ENCODE assay signal across 27 cellular contexts in the genomic region with DNA sequence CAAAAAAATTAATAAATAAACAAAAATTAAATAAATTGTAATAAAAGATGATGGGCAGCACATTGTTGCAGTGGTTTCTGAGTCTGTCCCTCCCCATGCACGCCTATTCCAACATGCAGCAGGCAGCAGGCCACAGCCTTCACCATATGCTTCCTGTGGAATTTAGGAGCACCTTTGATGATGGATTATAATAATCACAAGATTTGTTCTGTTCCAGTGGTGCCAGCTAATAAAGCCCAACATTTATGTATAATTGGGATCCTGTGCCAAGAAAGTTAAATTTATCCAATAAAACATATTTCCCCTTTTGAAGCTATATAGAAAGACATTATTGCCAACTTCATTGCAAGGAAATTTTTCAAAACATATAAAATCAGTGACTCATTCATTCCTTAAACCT.
"Had no signal": no experiment of that assay in that cellular context is flagged by ENCODE, and none has a peak within 500 bp of the region (broad histone marks: within the 10 kb centered on the region; RNA-seq: fewer than 3 reads in every experiment).

No MANE protein-coding gene starts in this region.

- DNase-seq: stimulated activated CD4-positive, alpha-beta T cell treated with anti-CD3 and anti-CD28 coated beads, Interleukin-2, amount 100 ng/mL, for 48 hours; stimulated activated CD4-positive, alpha-beta T cell treated with anti-CD3 and anti-CD28 coated beads, Interleukin-4, amount 100 ng/mL, for 1 hour; stimulated activated CD4-positive, alpha-beta T cell treated with anti-CD3 and anti-CD28 coated beads, Interleukin-4, amount 100 ng/mL, for 24 hours; stimulated activated CD4-positive, alpha-beta T cell treated with anti-CD3 and anti-CD28 coated beads, Interleukin-4, amount 100 ng/mL, for 4 hours; stimulated activated CD8-positive, alpha-beta memory T cell treated with anti-CD3 and anti-CD28 coated beads, Interleukin-4, amount 100 ng/mL, for 48 hours; stimulated activated naive B cell treated with anti-CD40 and anti-IgM and Interleukin-4, amounts not matched to agents 10 μg/mL and 1 μg/mL and 100 μg/mL, for 72 hours; stimulated activated naive CD4-positive, alpha-beta T cell; stimulated activated naive CD8-positive, alpha-beta T cell treated with anti-CD3 and anti-CD28 coated beads, Interleukin-15, amount 100 ng/mL, for 72 hours; stimulated activated naive CD8-positive, alpha-beta T cell treated with anti-CD3 and anti-CD28 coated beads, Interleukin-15, Interleukin-2, amounts not matched to agents 100 U/mL and 50 U/mL, for 24 hours; stomach; substantia nigra; testis; thyroid gland; tibial artery; transverse colon; trophoblast cell; upper lobe of left lung; upper lobe of right lung; uterus had no signal

- H3K36me3 Mint-ChIP-seq: stimulated activated effector memory CD8-positive, alpha-beta T cell treated with anti-CD3 and anti-CD28 coated beads, Interleukin-12 subunit alpha, Interleukin-12 subunit beta, amount 100 ng/mL, for 72 hours; stimulated activated memory B cell treated with anti-CD40 and anti-IgM and Interleukin-4, amounts not matched to agents 10 μg/mL and 1 μg/mL and 100 μg/mL, for 72 hours; stimulated activated naive B cell treated with anti-CD40 and anti-IgM and Interleukin-4, amounts not matched to agents 10 μg/mL and 1 μg/mL and 100 μg/mL, for 72 hours; type B pancreatic cell had no signal

- H3K27me3 Mint-ChIP-seq: stimulated activated memory B cell treated with anti-CD40 and anti-IgM and Interleukin-4, amounts not matched to agents 10 μg/mL and 1 μg/mL and 100 μg/mL, for 72 hours; stimulated activated naive B cell treated with anti-CD40 and anti-IgM and Interleukin-4, amounts not matched to agents 10 μg/mL and 1 μg/mL and 100 μg/mL, for 72 hours; stimulated activated naive CD8-positive, alpha-beta T cell treated with anti-CD3 and anti-CD28 coated beads, Interleukin-15, amount 100 ng/mL, for 72 hours; stimulated activated naive CD8-positive, alpha-beta T cell treated with anti-CD3 and anti-CD28 coated beads, Interleukin-15, Interleukin-2, amounts not matched to agents 100 ng/mL and 50 ng/mL, for 24 hours had no signal

- H3K9me3 ChIP-seq: suprapubic skin, testis, thoracic aorta, thyroid gland, tibial artery, transverse colon, upper lobe of left lung, upper lobe of right lung, uterus, vagina had no signal

- H3K4me3 ChIP-seq: stomach, suprapubic skin, testis, thoracic aorta, thyroid gland, tibial artery, tibial nerve, transverse colon, upper lobe of left lung, upper lobe of right lung, uterus, vagina had no signal

- H3K4me3 Mint-ChIP-seq: stimulated activated effector memory CD8-positive, alpha-beta T cell treated with anti-CD3 and anti-CD28 coated beads, Interleukin-12 subunit alpha, Interleukin-12 subunit beta, amount 100 ng/mL, for 72 hours; stimulated activated memory B cell treated with anti-CD40 and anti-IgM and Interleukin-4, amounts not matched to agents 10 μg/mL and 1 μg/mL and 100 μg/mL, for 72 hours; stimulated activated naive B cell treated with anti-CD40 and anti-IgM and Interleukin-4, amounts not matched to agents 10 μg/mL and 1 μg/mL and 100 μg/mL, for 72 hours; stimulated activated naive CD8-positive, alpha-beta T cell treated with anti-CD3 and anti-CD28 coated beads, Interleukin-15, amount 100 ng/mL, for 72 hours; stimulated activated naive CD8-positive, alpha-beta T cell treated with anti-CD3 and anti-CD28 coated beads, Interleukin-15, Interleukin-2, amounts not matched to agents 100 ng/mL and 50 ng/mL, for 24 hours; type B pancreatic cell had no signal

- H3K4me1 Mint-ChIP-seq: stimulated activated effector memory CD8-positive, alpha-beta T cell treated with anti-CD3 and anti-CD28 coated beads, Interleukin-12 subunit alpha, Interleukin-12 subunit beta, amount 100 ng/mL, for 72 hours; stimulated activated memory B cell treated with anti-CD40 and anti-IgM and Interleukin-4, amounts not matched to agents 10 μg/mL and 1 μg/mL and 100 μg/mL, for 72 hours; stimulated activated naive B cell treated with anti-CD40 and anti-IgM and Interleukin-4, amounts not matched to agents 10 μg/mL and 1 μg/mL and 100 μg/mL, for 72 hours; stimulated activated naive CD8-positive, alpha-beta T cell treated with anti-CD3 and anti-CD28 coated beads, Interleukin-15, amount 100 ng/mL, for 72 hours had no signal

- H3K27ac Mint-ChIP-seq: stimulated activated effector memory CD8-positive, alpha-beta T cell treated with anti-CD3 and anti-CD28 coated beads, Interleukin-12 subunit alpha, Interleukin-12 subunit beta, amount 100 ng/mL, for 72 hours; stimulated activated memory B cell treated with anti-CD40 and anti-IgM and Interleukin-4, amounts not matched to agents 10 μg/mL and 1 μg/mL and 100 μg/mL, for 72 hours; stimulated activated naive B cell treated with anti-CD40 and anti-IgM and Interleukin-4, amounts not matched to agents 10 μg/mL and 1 μg/mL and 100 μg/mL, for 72 hours; stimulated activated naive CD8-positive, alpha-beta T cell treated with anti-CD3 and anti-CD28 coated beads, Interleukin-15, amount 100 ng/mL, for 72 hours; stimulated activated naive CD8-positive, alpha-beta T cell treated with anti-CD3 and anti-CD28 coated beads, Interleukin-15, Interleukin-2, amounts not matched to agents 100 ng/mL and 50 ng/mL, for 24 hours; type B pancreatic cell had no signal

- H3K27me3 ChIP-seq: stomach, suprapubic skin, testis, thyroid gland, tibial artery, tibial nerve, transverse colon, upper lobe of left lung, upper lobe of right lung, uterus, vagina had no signal

- H3K9me3 Mint-ChIP-seq: stimulated activated effector memory CD8-positive, alpha-beta T cell treated with anti-CD3 and anti-CD28 coated beads, Interleukin-12 subunit alpha, Interleukin-12 subunit beta, amount 100 ng/mL, for 72 hours; stimulated activated memory B cell treated with anti-CD40 and anti-IgM and Interleukin-4, amounts not matched to agents 10 μg/mL and 1 μg/mL and 100 μg/mL, for 72 hours; stimulated activated naive CD8-positive, alpha-beta T cell treated with anti-CD3 and anti-CD28 coated beads, Interleukin-15, amount 100 ng/mL, for 72 hours; stimulated activated naive CD8-positive, alpha-beta T cell treated with anti-CD3 and anti-CD28 coated beads, Interleukin-15, Interleukin-2, amounts not matched to agents 100 ng/mL and 50 ng/mL, for 24 hours; type B pancreatic cell had no signal

- H3K36me3 ChIP-seq: stomach, suprapubic skin, thoracic aorta, thyroid gland, tibial artery, tibial nerve, transverse colon, upper lobe of left lung, upper lobe of right lung, uterus, vagina had no signal

- ATAC-seq: stimulated activated effector memory CD8-positive, alpha-beta T cell treated with anti-CD3 and anti-CD28 coated beads, Interleukin-12 subunit alpha, Interleukin-12 subunit beta, amount 100 ng/mL, for 72 hours; stimulated activated memory B cell treated with anti-CD40 and anti-IgM and Interleukin-4, amounts not matched to agents 10 μg/mL and 1 μg/mL and 100 μg/mL, for 72 hours; stimulated activated naive B cell treated with anti-CD40 and anti-IgM and Interleukin-4, amounts not matched to agents 10 μg/mL and 1 μg/mL and 100 μg/mL, for 72 hours; stimulated activated naive CD8-positive, alpha-beta T cell treated with anti-CD3 and anti-CD28 coated beads, Interleukin-15, amount 100 ng/mL, for 72 hours; stimulated activated naive CD8-positive, alpha-beta T cell treated with anti-CD3 and anti-CD28 coated beads, Interleukin-15, Interleukin-2, amounts not matched to agents 100 U/mL and 50 U/mL, for 24 hours; upper lobe of right lung had no signal
